In the genomic region with DNA sequence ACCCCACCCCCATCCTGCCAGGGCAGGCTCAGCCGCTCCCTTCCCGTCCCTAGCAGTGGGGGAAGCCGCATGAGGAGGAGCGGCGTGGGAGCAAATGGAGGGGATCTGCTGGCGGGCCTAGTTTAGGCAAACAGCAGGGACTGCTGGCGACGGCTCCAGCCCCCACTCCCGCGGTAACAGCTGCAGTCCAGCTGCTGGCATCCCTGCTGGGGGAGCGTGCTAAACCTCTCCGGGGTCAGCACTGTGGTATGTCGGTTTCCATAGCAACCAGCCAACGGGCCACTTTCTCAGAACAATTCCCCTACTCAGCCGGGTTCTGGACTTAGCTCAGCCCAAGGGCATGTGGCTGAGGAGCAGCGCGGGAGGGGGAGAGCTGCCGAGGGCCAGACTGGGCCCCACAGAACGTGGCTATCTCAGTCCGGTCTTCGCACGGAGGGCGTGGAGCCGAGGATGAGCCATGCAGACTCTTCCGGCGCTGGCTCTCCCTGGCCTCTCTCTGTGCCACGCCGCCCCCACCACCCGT, we compare ENCODE assay signal across 9 cellular contexts.
DNase-seq lines count a peak whose midpoint lies in the region; ATAC-seq, FAIRE-seq and TF ChIP-seq lines count a peak whose summit lies in the region.
"Had no signal": no experiment of that assay in that cellular context is flagged by ENCODE, and none has a peak within 500 bp of the region (broad histone marks: within the 10 kb centered on the region; RNA-seq: fewer than 3 reads in every experiment).

No MANE protein-coding gene starts in this region.

- peak overlapping the region; percentile 65 for H3K4me3 Mint-ChIP-seq in nephron progenitor cell
- H3K4me3 Mint-ChIP-seq: T-helper 1 cell treated with Interleukin-12 subunit alpha and Interleukin-12 subunit beta and Interleukin-4 antibody, amounts not matched to agents 30 μg/mL and 1 μg/mL, for 36 hours had no signal

- no peak for ATAC-seq in HG03439 (IDR thresholded peaks at IDR 0.05; ENCODE audit: unreplicated experiment)

- H3K4me3 ChIP-seq in AG09309 (ENCODE audit: control insufficient read depth, low read depth, low read length) (no peak overlapping the region), foreskin fibroblast (ENCODE audit: low read depth in 1 of 2, low read length in 2 of 2) (no peak overlapping the region)

- H3K9me3 Mint-ChIP-seq in nephron progenitor cell: no peaks in the 10 kb centered on the region
- H3K9me3 Mint-ChIP-seq: T-helper 1 cell treated with Interleukin-12 subunit alpha and Interleukin-12 subunit beta and Interleukin-4 antibody, amounts not matched to agents 30 μg/mL and 1 μg/mL, for 36 hours had no signal

- peaks cover 3% of the 10 kb centered on the region for H3K27me3 Mint-ChIP-seq in nephron progenitor cell (ENCODE audit: low read depth, poor library complexity)

- TF ChIP-seq CTCF in AG09309 (IDR thresholded peaks at IDR 0.05; ENCODE audit: control insufficient read depth, insufficient read depth, low read depth, low read length, missing control alignments) (no peak), foreskin fibroblast (IDR thresholded peaks at IDR 0.05; ENCODE audit: low read depth, low read length) (no peak), nephron progenitor cell (IDR thresholded peaks at IDR 0.05) (no peak)

- no peak overlapping the region for H3K27ac Mint-ChIP-seq in nephron progenitor cell
- H3K27ac Mint-ChIP-seq: T-helper 1 cell treated with Interleukin-12 subunit alpha and Interleukin-12 subunit beta and Interleukin-4 antibody, amounts not matched to agents 30 μg/mL and 1 μg/mL, for 36 hours had no signal

- peak; percentile 99 for DNase-seq in AG09309 (ENCODE audit: low read depth)
- DNase-seq in NCI-H526 treated with DMSO at 0.1 percent for 48 hours (lab: John Stamatoyannopoulos, UW): peak; percentile 58
- DNase-seq in foreskin fibroblast: peak; percentile 95 to 96
- peak; percentile 82 for DNase-seq in nephron progenitor cell
- DNase-seq in GM12891 (ENCODE audit: insufficient read length, low spot score): no peak
- DNase-seq in SHP77 (lab: John Stamatoyannopoulos, UW): no peak
- DNase-seq in central memory CD4-positive, alpha-beta T cell: no peak

- FAIRE-seq in GM12891 (lab: Jason Lieb, UNC): no peak

- TF ChIP-seq POLR2A in GM12891 (IDR thresholded peaks at IDR 0.05; ENCODE audit: low read depth, low read length): no peak

- peaks cover 25% of the 10 kb centered on the region for H3K36me3 Mint-ChIP-seq in nephron progenitor cell (ENCODE audit: low read depth)

- H3K4me1 Mint-ChIP-seq in nephron progenitor cell: peaks cover 90% of the 10 kb centered on the region

TF ChIP-seq in GM12891, 5 proteins besides CTCF, POLR2A, EP300 and RAD21:
- no peak for TF ChIP-seq POLR2AphosphoS5 (IDR thresholded peaks at IDR 0.05; ENCODE audit: low read depth, low read length)
- no peak for TF ChIP-seq POU2F2 (IDR thresholded peaks at IDR 0.05; ENCODE audit: low read depth, low read length)

Comparison
In these comparisons a context has a peak if more than half of its experiments do, and no peak if none do; other contexts are left out.
1. DNase-seq: peak in AG09309 (single experiment), NCI-H526 treated with DMSO at 0.1 percent for 48 hours (single experiment), foreskin fibroblast (2 of 2) and nephron progenitor cell (single experiment); none in GM12891 (single experiment), SHP77 (0 of 2) and central memory CD4-positive, alpha-beta T cell (single experiment).